3 cellular contexts compared by ENCODE assay signal in genomic region chrX:21375795-21376069, GRCh38.
TF ChIP-seq lines count a peak whose summit lies in the region.

No MANE protein-coding gene starts in this region.

TF ChIP-seq in SK-N-SH, 30 proteins besides CTCF, POLR2A, EP300 and RAD21:
- TF ChIP-seq SIN3A (IDR thresholded peaks at IDR 0.05; ENCODE audit: borderline replicate concordance, low read depth, low read length) (no peak), ZBTB33 (IDR thresholded peaks at IDR 0.05; ENCODE audit: borderline replicate concordance, low read depth) (no peak), REST (IDR thresholded peaks at IDR 0.05; ENCODE audit: low read depth, low read length) (no peak), YY1 (IDR thresholded peaks at IDR 0.05; ENCODE audit: low read depth) (no peak), CHD2 (IDR thresholded peaks at IDR 0.05; ENCODE audit: low read length, partially characterized antibody) (no peak)

TF ChIP-seq in SK-N-SH treated with all-trans-retinoic acid at 6 μM for 48 hours, 23 proteins besides CTCF, POLR2A, EP300 and RAD21 (continued from another document):
- TF ChIP-seq BACH2 (CRISPR knock-in tag; IDR thresholded peaks at IDR 0.05; ENCODE audit: borderline replicate concordance) (no peak), TSHZ2 (CRISPR knock-in tag; IDR thresholded peaks at IDR 0.05) (no peak), ZNF70 (CRISPR knock-in tag; IDR thresholded peaks at IDR 0.05) (no peak), SNAI2 (CRISPR knock-in tag; IDR thresholded peaks at IDR 0.05) (no peak), ZC3H10 (CRISPR knock-in tag; IDR thresholded peaks at IDR 0.05) (no peak), PATZ1 (CRISPR knock-in tag; IDR thresholded peaks at IDR 0.05; ENCODE audit: borderline replicate concordance) (no peak), ARNTL (CRISPR knock-in tag; IDR thresholded peaks at IDR 0.05; ENCODE audit: borderline replicate concordance, low read depth) (no peak), OSR1 (CRISPR knock-in tag; IDR thresholded peaks at IDR 0.05) (no peak), CSRNP3 (CRISPR knock-in tag; IDR thresholded peaks at IDR 0.05) (no peak), ZFP30 (CRISPR knock-in tag; IDR thresholded peaks at IDR 0.05) (no peak), TCF4 (CRISPR knock-in tag; IDR thresholded peaks at IDR 0.05; ENCODE audit: borderline replicate concordance) (no peak), CREB5 (CRISPR knock-in tag; IDR thresholded peaks at IDR 0.05; ENCODE audit: low read depth) (no peak), RARB (CRISPR knock-in tag; IDR thresholded peaks at IDR 0.05) (no peak)
TF ChIP-seq in SK-N-SH treated with all-trans-retinoic acid at 6 μM for 48 hours: peak in this region for 0.

TF ChIP-seq in H1, 55 proteins besides CTCF, POLR2A, EP300 and RAD21 (continued from another document):
- TF ChIP-seq SIN3A (conservative IDR thresholded peaks at IDR 0.05 in 1 of 2, IDR thresholded peaks at IDR 0.05 in 1 of 2; ENCODE audit: low read depth in 1 of 2, low read length in 2 of 2) (no peak), RNF2 (IDR thresholded peaks at IDR 0.05; ENCODE audit: borderline replicate concordance, low read depth, low read length, missing control alignments, poor library complexity, severe bottlenecking) (no peak), KDM1A (IDR thresholded peaks at IDR 0.05; ENCODE audit: borderline replicate concordance, low read length) (no peak), CHD7 (IDR thresholded peaks at IDR 0.05; ENCODE audit: insufficient replicate concordance, low read length) (no peak), KDM4A (IDR thresholded peaks at IDR 0.05; ENCODE audit: low read depth, low read length, severe bottlenecking) (no peak), SRF (IDR thresholded peaks at IDR 0.05; ENCODE audit: low read depth, low read length) (no peak), JUN (IDR thresholded peaks at IDR 0.05; ENCODE audit: low read depth, low read length) (no peak), ASH2L (IDR thresholded peaks at IDR 0.05; ENCODE audit: low read length) (no peak), JUND (IDR thresholded peaks at IDR 0.05; ENCODE audit: low read length) (no peak), CBX5 (IDR thresholded peaks at IDR 0.05; ENCODE audit: low read depth, low read length) (no peak), RBBP5 (IDR thresholded peaks at IDR 0.05; ENCODE audit: borderline replicate concordance, low read depth, low read length) (no peak), GABPA (IDR thresholded peaks at IDR 0.05; ENCODE audit: borderline replicate concordance, insufficient read depth, low read length) (no peak), CHD1 (IDR thresholded peaks at IDR 0.05; ENCODE audit: low read depth, low read length) (no peak), CEBPB (IDR thresholded peaks at IDR 0.05; ENCODE audit: low read depth, low read length) (no peak), TAF7 (optimal IDR thresholded peaks at IDR 0.05; ENCODE audit: borderline replicate concordance, low read depth, low read length) (no peak), TBP (IDR thresholded peaks at IDR 0.05; ENCODE audit: low read depth, low read length) (no peak), NRF1 (IDR thresholded peaks at IDR 0.05; ENCODE audit: low read depth, low read length) (no peak), EZH2 (IDR thresholded peaks at IDR 0.05; ENCODE audit: low read depth, low read length, severe bottlenecking) (no peak)
